ENCODE assay signal across 10 cellular contexts in genomic region chr17:59361386-59361785, GRCh38. TPM values are rescaled to one million over a fixed set of nuclear protein-coding genes. Genes with fewer than 3 reads are reported as not detected.
DNase-seq lines count a peak whose midpoint lies in the region; ATAC-seq and TF ChIP-seq lines count a peak whose summit lies in the region.
"Had no signal": no experiment of that assay in that cellular context is flagged by ENCODE, and none has a peak within 500 bp of the region (broad histone marks: within the 10 kb centered on the region; RNA-seq: fewer than 3 reads in every experiment).

No MANE protein-coding gene starts in this region.

- peak overlapping the region; percentile 58; the same call in 1 of the 2 replicates for H2BK120ac ChIP-seq in IMR-90 (ENCODE audit: low read depth, low read length)

- peak overlapping the region; percentile 70 for H2BK20ac ChIP-seq in IMR-90 (ENCODE audit: low read depth, low read length)

- peak overlapping the region; percentile 70 for H3K4ac ChIP-seq in IMR-90 (ENCODE audit: low read depth, low read length)

- H3K18ac ChIP-seq in IMR-90 (ENCODE audit: low read depth, low read length), result peak overlapping the region; percentile 75

- no peaks in the 10 kb centered on the region for H3K27me3 ChIP-seq in IMR-90 (ENCODE audit: control insufficient read depth, insufficient read depth, low read length)
- no peaks in the 10 kb centered on the region for H3K27me3 ChIP-seq in body of pancreas

- WGBS in IMR-90 (ENCODE audit: extremely low coverage in 2 of 2, insufficient read length in 1 of 2), 2 experiments, result no CpG with 5 or more reads among the region's 3 CpGs
- 45 to 50% methylated on average over 3 of the region's 3 CpGs for WGBS in body of pancreas, 2 donors

- ATAC-seq in IMR-90 (ENCODE audit: low read depth) (no peak), HG03432 (IDR thresholded peaks at IDR 0.05; ENCODE audit: unreplicated experiment) (no peak), body of pancreas (no peak), GM18907 (IDR thresholded peaks at IDR 0.05; ENCODE audit: unreplicated experiment) (no peak)
- no peak for ATAC-seq in naive thymus-derived CD8-positive, alpha-beta T cell

- H2BK5ac ChIP-seq in IMR-90 (ENCODE audit: low read depth, low read length, poor library complexity, severe bottlenecking), result peak overlapping the region; percentile 68

- TF ChIP-seq POLR2A in IMR-90 (IDR thresholded peaks at IDR 0.05; ENCODE audit: low read depth, low read length) (no peak), body of pancreas (IDR thresholded peaks at IDR 0.05) (no peak)

- intact Hi-C loops in IMR-90 (cut with micrococcal nuclease), result loop anchor here (5.0 kb wide), 1 partner anchor 46 kb away; no protein-coding TSS in a partner anchor
- intact Hi-C loops in body of pancreas (cut with DNase I), result no loop called here

- H3K27ac ChIP-seq in IMR-90 (ENCODE audit: insufficient read depth, low read length) (peak overlapping the region; percentile 62; the same call in 1 of the 2 replicates), angular gyrus (ENCODE audit: low read depth, low read length) (peak overlapping the region; percentile 92), body of pancreas (peak overlapping the region in 2 of 4 donors; percentile 5 to 43)

- no peak overlapping the region for H3K9ac ChIP-seq in IMR-90 (ENCODE audit: low read depth, low read length)

- no peak overlapping the region; the same call in 1 of the 2 replicates for H3K14ac ChIP-seq in IMR-90 (replicated peaks; ENCODE audit: low read depth, low read length)

- POLR2A ChIA-PET in IMR-90 (lab: Charles Lee; ENCODE audit: unreplicated experiment), result no interaction called here
- POLR2A ChIA-PET in naive thymus-derived CD8-positive, alpha-beta T cell (lab: Charles Lee), result interaction anchor here (0.9 to 5.7 kb wide), 9 partner anchors 8 to 1029 kb away, joined by 3 to 104 read pairs (median 7); partner anchors contain the start of gene YPEL2

- peaks cover 31% of the 10 kb centered on the region for H3K4me1 ChIP-seq in IMR-90 (ENCODE audit: control insufficient read depth, insufficient read depth, low read length)
- H3K4me1 ChIP-seq in body of pancreas, result peaks cover 73% of the 10 kb centered on the region

- peaks cover 44 to 96% (median 90%) of the 10 kb centered on the region in 4 donors for H3K4me1 Mint-ChIP-seq in naive thymus-derived CD8-positive, alpha-beta T cell

- TF ChIP-seq RAD21 in IMR-90 (IDR thresholded peaks at IDR 0.05; ENCODE audit: low read length), result no peak

- H3K27me3 Mint-ChIP-seq in naive thymus-derived CD8-positive, alpha-beta T cell, result no peaks in the 10 kb centered on the region
- H3K27me3 Mint-ChIP-seq: type B pancreatic cell had no signal

- peak overlapping the region; percentile 60; the same call in 1 of the 2 replicates for H4K5ac ChIP-seq in IMR-90 (ENCODE audit: low read depth, low read length)

- H4K8ac ChIP-seq in IMR-90 (ENCODE audit: low read depth in 2 of 2, low read length in 2 of 2), result no peak overlapping the region

- 0 out of 2 replicates have a peak overlapping the region, but pooled peaks have one; percentile 47 for H4K91ac ChIP-seq in IMR-90 (ENCODE audit: insufficient read depth, low read depth, low read length)

- H3K27ac Mint-ChIP-seq in naive thymus-derived CD8-positive, alpha-beta T cell, result peak overlapping the region; percentile 88 to 99 (median 96)
- H3K27ac Mint-ChIP-seq: type B pancreatic cell had no signal

- H2AK9ac ChIP-seq in IMR-90 (replicated peaks; ENCODE audit: low read depth, low read length, poor library complexity), result no peak overlapping the region

- peaks cover 7 to 17% (median 13%) of the 10 kb centered on the region in 3 donors for H3K36me3 Mint-ChIP-seq in naive thymus-derived CD8-positive, alpha-beta T cell

- H3K36me3 ChIP-seq in IMR-90 (ENCODE audit: control insufficient read depth, insufficient read depth, low read length) (no peaks in the 10 kb centered on the region), body of pancreas (replicated peaks in 1 of 2; ENCODE audit: insufficient read depth in 1 of 2, low read depth in 2 of 2) (no peaks in the 10 kb centered on the region)

- CTCF ChIA-PET in IMR-90 (lab: Yijun Ruan, JAX), result no interaction called here

- 0 out of 2 replicates have a peak overlapping the region, but pooled peaks have one; percentile 62 for H2AK5ac ChIP-seq in IMR-90 (ENCODE audit: low read depth, low read length)

- H3K4me3 ChIP-seq in IMR-90 (ENCODE audit: insufficient read depth, low read depth, low read length), result no peak overlapping the region
- H3K4me3 ChIP-seq in body of pancreas, result no peak overlapping the region

- H2AFZ ChIP-seq in IMR-90 (replicated peaks; ENCODE audit: low read length, poor library complexity), result no peak overlapping the region

- no peak overlapping the region for H3K23ac ChIP-seq in IMR-90 (ENCODE audit: low read depth, low read length)

- 0 out of 3 replicates have a peak overlapping the region, but pooled peaks have one; percentile 34 for H2BK15ac ChIP-seq in IMR-90 (ENCODE audit: low read depth, low read length)

- TF ChIP-seq CTCF in IMR-90 (conservative IDR thresholded peaks at IDR 0.05; ENCODE audit: low read depth, low read length), result no peak
- TF ChIP-seq CTCF in body of pancreas (IDR thresholded peaks at IDR 0.05), result no peak

- in situ Hi-C loops in IMR-90 (cut with MboI; ENCODE audit: low sequenced_read_pairs), result no loop called here

- BruUV-seq in IMR-90 (replicated peaks; lab: Mats Ljungman, UMichigan), result no TSS peak

- H3K9me3 Mint-ChIP-seq in naive thymus-derived CD8-positive, alpha-beta T cell, result peaks cover 0 to 6% (median 0%) of the 10 kb centered on the region in 9 donors
- H3K9me3 Mint-ChIP-seq: type B pancreatic cell had no signal

- no peak overlapping the region; the same call in 1 of the 2 replicates for H3K4me2 ChIP-seq in IMR-90 (ENCODE audit: low read depth, low read length)

- peaks cover 11% of the 10 kb centered on the region; the same call in 1 of the 2 replicates for H4K20me1 ChIP-seq in IMR-90 (ENCODE audit: insufficient read depth, low read length)

- peaks cover 11% of the 10 kb centered on the region for H3K9me1 ChIP-seq in IMR-90 (ENCODE audit: insufficient read depth, low read length)

- H3K9me3 ChIP-seq in IMR-90 (ENCODE audit: control insufficient read depth, insufficient read depth, low read length) (peaks cover 4% of the 10 kb centered on the region; the same call in 1 of the 2 replicates), body of pancreas (no peaks in the 10 kb centered on the region)

- H3K4me3 Mint-ChIP-seq in naive thymus-derived CD8-positive, alpha-beta T cell, result peak overlapping the region; percentile 75 to 91 (median 85)
- H3K4me3 Mint-ChIP-seq: type B pancreatic cell had no signal

- H3K79me1 ChIP-seq in IMR-90 (ENCODE audit: low read depth in 1 of 2, low read length in 2 of 2), result no peaks in the 10 kb centered on the region; a peak in 1 of 4 replicates

- dilution Hi-C loops in IMR-90 (cut with HindIII; ENCODE audit: low sequenced_read_pairs, unreplicated experiment), result no loop called here

- peak; percentile 62 for DNase-seq in AG08395 (ENCODE audit: low spot score)
- peak; percentile 81 for DNase-seq in IMR-90
- DNase-seq in naive thymus-derived CD8-positive, alpha-beta T cell, result no peak
- DNase-seq in medulla oblongata (ENCODE audit: extremely low spot score), result no peak
- DNase-seq in body of pancreas, result no peak
- DNase-seq: islet precursor cell had no signal

- H3K56ac ChIP-seq in IMR-90 (ENCODE audit: extremely low read depth, insufficient read depth, low read length), result no peak overlapping the region

TF ChIP-seq in IMR-90, 13 proteins besides CTCF, POLR2A, EP300 and RAD21:
- TF ChIP-seq BHLHE40 (IDR thresholded peaks at IDR 0.05; ENCODE audit: low read depth, low read length) (no peak), ELK1 (IDR thresholded peaks at IDR 0.05; ENCODE audit: borderline replicate concordance, low read depth, low read length) (no peak), CEBPB (IDR thresholded peaks at IDR 0.05; ENCODE audit: low read depth, low read length) (peak; percentile 95), SMC3 (IDR thresholded peaks at IDR 0.05; ENCODE audit: low read depth, low read length) (no peak)
TF ChIP-seq in IMR-90: peak in this region for 1.

RNA-seq across cellular contexts. Expression of gene YPEL2, which starts 29.9 kb away (rescaled TPM):
- total RNA-seq in IMR-90 (2012; rRNA removed) (1.9 and 3.4 TPM in 2 replicates), body of pancreas (10 to 100 TPM; 26.7 to 27.0 TPM)
- 1.9 and 2.3 TPM in 2 replicates for polyA plus RNA-seq in IMR-90 (2012; rRNA removed)
- polyA plus RNA-seq in IMR-90 (2012; cell fraction: cytosol; rRNA removed), result 0.58 and 0.78 TPM in 2 replicates
- 1.6 and 7.8 TPM in 2 replicates for polyA plus RNA-seq in IMR-90 (2012; cell fraction: nucleus; rRNA removed; ENCODE audit: low replicate concordance)
- 10 to 100 TPM; 73.5 to 75.0 TPM for total RNA-seq in naive thymus-derived CD8-positive, alpha-beta T cell
- 10 to 100 TPM; 22.0 to 28.7 (median 25.2) TPM for polyA plus RNA-seq in naive thymus-derived CD8-positive, alpha-beta T cell

Comparison
In these comparisons a context has a peak if more than half of its experiments do, and no peak if none do; other contexts are left out.
1. DNase-seq: peak in AG08395 (single experiment) and IMR-90 (single experiment); none in naive thymus-derived CD8-positive, alpha-beta T cell (0 of 10), medulla oblongata (single experiment) and body of pancreas (0 of 4).